Comparison of ENCODE assay signal across 1 cellular context in the genomic region with DNA sequence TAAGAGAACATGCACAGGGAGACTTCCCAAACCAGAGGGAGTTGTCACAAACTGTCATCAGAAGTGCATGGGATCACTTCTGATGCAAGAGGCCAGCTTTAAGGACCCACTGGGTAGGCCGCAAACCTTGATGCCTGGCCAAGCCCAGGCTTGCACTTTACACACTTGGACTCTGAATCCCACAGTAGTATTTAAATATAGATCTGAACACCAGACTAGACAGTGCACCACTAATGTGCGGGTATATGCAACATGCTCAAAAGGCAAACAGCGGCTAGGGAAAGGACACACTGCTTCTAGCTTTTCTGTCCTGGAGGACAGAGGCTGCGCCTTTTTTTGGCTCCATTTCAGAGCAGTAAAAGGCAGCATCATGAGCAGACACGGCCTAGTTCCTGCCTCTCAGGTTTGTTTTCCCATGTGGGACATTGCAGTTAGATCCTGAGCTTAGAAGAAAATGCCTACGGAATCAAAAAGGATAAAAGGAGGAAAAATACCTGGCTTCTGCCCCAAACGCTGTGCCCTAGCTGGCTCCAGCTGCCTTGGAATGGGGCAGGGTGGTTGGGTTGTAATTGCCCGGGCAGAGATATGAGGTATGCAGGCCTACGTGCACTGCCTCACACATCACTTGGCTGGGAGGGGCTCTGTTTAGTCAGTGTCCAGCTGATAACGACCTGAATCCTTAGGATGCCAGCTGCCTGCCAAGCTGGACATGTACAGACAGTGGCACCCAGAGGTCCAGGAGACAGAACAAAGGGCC.
TF ChIP-seq lines count a peak whose summit lies in the region.

No MANE protein-coding gene starts in this region.

TF ChIP-seq in HepG2, 621 proteins besides CTCF, POLR2A, EP300 and RAD21 (continued from another document and continues in another):
- peak; percentile 90 for TF ChIP-seq SNAPC4 (CRISPR knock-in tag; IDR thresholded peaks at IDR 0.05)
- TF ChIP-seq, protein P1, sequence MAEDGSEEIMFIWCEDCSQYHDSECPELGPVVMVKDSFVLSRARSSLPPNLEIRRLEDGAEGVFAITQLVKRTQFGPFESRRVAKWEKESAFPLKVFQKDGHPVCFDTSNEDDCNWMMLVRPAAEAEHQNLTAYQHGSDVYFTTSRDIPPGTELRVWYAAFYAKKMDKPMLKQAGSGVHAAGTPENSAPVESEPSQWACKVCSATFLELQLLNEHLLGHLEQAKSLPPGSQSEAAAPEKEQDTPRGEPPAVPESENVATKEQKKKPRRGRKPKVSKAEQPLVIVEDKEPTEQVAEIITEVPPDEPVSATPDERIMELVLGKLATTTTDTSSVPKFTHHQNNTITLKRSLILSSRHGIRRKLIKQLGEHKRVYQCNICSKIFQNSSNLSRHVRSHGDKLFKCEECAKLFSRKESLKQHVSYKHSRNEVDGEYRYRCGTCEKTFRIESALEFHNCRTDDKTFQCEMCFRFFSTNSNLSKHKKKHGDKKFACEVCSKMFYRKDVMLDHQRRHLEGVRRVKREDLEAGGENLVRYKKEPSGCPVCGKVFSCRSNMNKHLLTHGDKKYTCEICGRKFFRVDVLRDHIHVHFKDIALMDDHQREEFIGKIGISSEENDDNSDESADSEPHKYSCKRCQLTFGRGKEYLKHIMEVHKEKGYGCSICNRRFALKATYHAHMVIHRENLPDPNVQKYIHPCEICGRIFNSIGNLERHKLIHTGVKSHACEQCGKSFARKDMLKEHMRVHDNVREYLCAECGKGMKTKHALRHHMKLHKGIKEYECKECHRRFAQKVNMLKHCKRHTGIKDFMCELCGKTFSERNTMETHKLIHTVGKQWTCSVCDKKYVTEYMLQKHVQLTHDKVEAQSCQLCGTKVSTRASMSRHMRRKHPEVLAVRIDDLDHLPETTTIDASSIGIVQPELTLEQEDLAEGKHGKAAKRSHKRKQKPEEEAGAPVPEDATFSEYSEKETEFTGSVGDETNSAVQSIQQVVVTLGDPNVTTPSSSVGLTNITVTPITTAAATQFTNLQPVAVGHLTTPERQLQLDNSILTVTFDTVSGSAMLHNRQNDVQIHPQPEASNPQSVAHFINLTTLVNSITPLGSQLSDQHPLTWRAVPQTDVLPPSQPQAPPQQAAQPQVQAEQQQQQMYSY (CRISPR knock-in tag; IDR thresholded peaks at IDR 0.05), result 0 out of 2 replicates have a peak, but pooled peaks have one; percentile 37
- TF ChIP-seq RFX1 (IDR thresholded peaks at IDR 0.05), result no peak
- TF ChIP-seq ZNF816 (CRISPR knock-in tag; IDR thresholded peaks at IDR 0.05; ENCODE audit: borderline replicate concordance), result peak; percentile 64; the same call in 1 of the 2 replicates
- TF ChIP-seq FIP1L1 (IDR thresholded peaks at IDR 0.05; ENCODE audit: borderline replicate concordance, insufficient read depth, low read depth, low read length), result no peak
- TF ChIP-seq FOXJ3 (CRISPR knock-in tag; IDR thresholded peaks at IDR 0.05; ENCODE audit: borderline replicate concordance), result peak; percentile 92
- TF ChIP-seq NR0B2 (CRISPR knock-in tag; IDR thresholded peaks at IDR 0.05), result 0 out of 2 replicates have a peak, but pooled peaks have one; percentile 13
- no peak for TF ChIP-seq ELK4 (CRISPR knock-in tag; IDR thresholded peaks at IDR 0.05; ENCODE audit: borderline replicate concordance)
- TF ChIP-seq ZNF317 (CRISPR knock-in tag; IDR thresholded peaks at IDR 0.05), result peak; percentile 74
- peak in 1 of 2 experiments; percentile 92; a peak in 2 of 4 replicates for TF ChIP-seq KLF16 (CRISPR knock-in tag; IDR thresholded peaks at IDR 0.05)
- no peak; the same call in 1 of the 2 replicates for TF ChIP-seq KLF15 (CRISPR knock-in tag; IDR thresholded peaks at IDR 0.05; ENCODE audit: borderline replicate concordance)
- peak; percentile 96 for TF ChIP-seq ZNF124 (CRISPR knock-in tag; IDR thresholded peaks at IDR 0.05)
- TF ChIP-seq, protein P2, sequence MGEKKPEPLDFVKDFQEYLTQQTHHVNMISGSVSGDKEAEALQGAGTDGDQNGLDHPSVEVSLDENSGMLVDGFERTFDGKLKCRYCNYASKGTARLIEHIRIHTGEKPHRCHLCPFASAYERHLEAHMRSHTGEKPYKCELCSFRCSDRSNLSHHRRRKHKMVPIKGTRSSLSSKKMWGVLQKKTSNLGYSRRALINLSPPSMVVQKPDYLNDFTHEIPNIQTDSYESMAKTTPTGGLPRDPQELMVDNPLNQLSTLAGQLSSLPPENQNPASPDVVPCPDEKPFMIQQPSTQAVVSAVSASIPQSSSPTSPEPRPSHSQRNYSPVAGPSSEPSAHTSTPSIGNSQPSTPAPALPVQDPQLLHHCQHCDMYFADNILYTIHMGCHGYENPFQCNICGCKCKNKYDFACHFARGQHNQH (CRISPR knock-in tag; IDR thresholded peaks at IDR 0.05), result peak; percentile 99
- TF ChIP-seq, protein P3, sequence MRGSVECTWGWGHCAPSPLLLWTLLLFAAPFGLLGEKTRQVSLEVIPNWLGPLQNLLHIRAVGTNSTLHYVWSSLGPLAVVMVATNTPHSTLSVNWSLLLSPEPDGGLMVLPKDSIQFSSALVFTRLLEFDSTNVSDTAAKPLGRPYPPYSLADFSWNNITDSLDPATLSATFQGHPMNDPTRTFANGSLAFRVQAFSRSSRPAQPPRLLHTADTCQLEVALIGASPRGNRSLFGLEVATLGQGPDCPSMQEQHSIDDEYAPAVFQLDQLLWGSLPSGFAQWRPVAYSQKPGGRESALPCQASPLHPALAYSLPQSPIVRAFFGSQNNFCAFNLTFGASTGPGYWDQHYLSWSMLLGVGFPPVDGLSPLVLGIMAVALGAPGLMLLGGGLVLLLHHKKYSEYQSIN (CRISPR knock-in tag; IDR thresholded peaks at IDR 0.05; ENCODE audit: borderline replicate concordance), result no peak
- peak; percentile 62 for TF ChIP-seq SRSF1 (optimal IDR thresholded peaks at IDR 0.05; ENCODE audit: low read depth, low read length)
- no peak for TF ChIP-seq SP1 (IDR thresholded peaks at IDR 0.05)
- TF ChIP-seq SP1 (CRISPR knock-in tag; IDR thresholded peaks at IDR 0.05), result 0 out of 2 replicates have a peak, but pooled peaks have one; percentile 33
- TF ChIP-seq ZNF576 (CRISPR knock-in tag; IDR thresholded peaks at IDR 0.05), result 0 out of 2 replicates have a peak, but pooled peaks have one; percentile 34
- TF ChIP-seq, protein P4, sequence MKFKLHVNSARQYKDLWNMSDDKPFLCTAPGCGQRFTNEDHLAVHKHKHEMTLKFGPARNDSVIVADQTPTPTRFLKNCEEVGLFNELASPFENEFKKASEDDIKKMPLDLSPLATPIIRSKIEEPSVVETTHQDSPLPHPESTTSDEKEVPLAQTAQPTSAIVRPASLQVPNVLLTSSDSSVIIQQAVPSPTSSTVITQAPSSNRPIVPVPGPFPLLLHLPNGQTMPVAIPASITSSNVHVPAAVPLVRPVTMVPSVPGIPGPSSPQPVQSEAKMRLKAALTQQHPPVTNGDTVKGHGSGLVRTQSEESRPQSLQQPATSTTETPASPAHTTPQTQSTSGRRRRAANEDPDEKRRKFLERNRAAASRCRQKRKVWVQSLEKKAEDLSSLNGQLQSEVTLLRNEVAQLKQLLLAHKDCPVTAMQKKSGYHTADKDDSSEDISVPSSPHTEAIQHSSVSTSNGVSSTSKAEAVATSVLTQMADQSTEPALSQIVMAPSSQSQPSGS (CRISPR knock-in tag; IDR thresholded peaks at IDR 0.05), result peak; percentile 85
- peak; percentile 91 for TF ChIP-seq TRIM24 (CRISPR knock-in tag; IDR thresholded peaks at IDR 0.05)
- TF ChIP-seq NFYB (CRISPR knock-in tag; IDR thresholded peaks at IDR 0.05), result 0 out of 2 replicates have a peak, but pooled peaks have one; percentile 19
- peak; percentile 21 for TF ChIP-seq ZBTB7B (CRISPR knock-in tag; IDR thresholded peaks at IDR 0.05)
- TF ChIP-seq CBFB (CRISPR knock-in tag; IDR thresholded peaks at IDR 0.05), result peak; percentile 57; the same call in 1 of the 2 replicates
- peak; percentile 84; the same call in 1 of the 2 replicates for TF ChIP-seq HMG20A (CRISPR knock-in tag; IDR thresholded peaks at IDR 0.05; ENCODE audit: borderline replicate concordance)
